23 cellular contexts compared by ENCODE assay signal in genomic region chr2:81242502-81242901, GRCh38.
A peak's percentile ranks its signal among the peaks of the same experiment; 100 is the strongest.
DNase-seq lines count a peak whose midpoint lies in the region; ATAC-seq and TF ChIP-seq lines count a peak whose summit lies in the region.
"Had no signal": no experiment of that assay in that cellular context is flagged by ENCODE, and none has a peak within 500 bp of the region (broad histone marks: within the 10 kb centered on the region; RNA-seq: fewer than 3 reads in every experiment).

No MANE protein-coding gene starts in this region.

- H3K36me3 Mint-ChIP-seq in endodermal cell (ENCODE audit: low read depth) (no peaks in the 10 kb centered on the region), chondrocyte (ENCODE audit: low read depth) (no peaks in the 10 kb centered on the region)
- H3K36me3 Mint-ChIP-seq in naive thymus-derived CD4-positive, alpha-beta T cell, result no peaks in the 10 kb centered on the region
- H3K36me3 Mint-ChIP-seq: CD14-positive monocyte; CD4-positive, alpha-beta memory T cell; CD4-positive, CD25-positive, alpha-beta regulatory T cell; CD8-positive, alpha-beta memory T cell had no signal

- H3K4me1 Mint-ChIP-seq in endodermal cell, result no peaks in the 10 kb centered on the region
- no peaks in the 10 kb centered on the region for H3K4me1 Mint-ChIP-seq in naive thymus-derived CD4-positive, alpha-beta T cell
- no peaks in the 10 kb centered on the region for H3K4me1 Mint-ChIP-seq in chondrocyte (ENCODE audit: low read depth)
- H3K4me1 Mint-ChIP-seq: CD14-positive monocyte; CD4-positive, alpha-beta memory T cell; CD4-positive, CD25-positive, alpha-beta regulatory T cell; CD8-positive, alpha-beta memory T cell had no signal

- 93 to 100% methylated on average over 2 of the region's 2 CpGs for WGBS in endodermal cell (ENCODE audit: insufficient coverage in 1 of 2, insufficient read length in 1 of 2), 2 experiments
- WGBS in thyroid gland, 2 donors, result 22 to 27% methylated on average over 2 of the region's 2 CpGs

- CTCF ChIA-PET in naive thymus-derived CD4-positive, alpha-beta T cell (lab: Charles Lee), result no interaction called here

- H3K27ac Mint-ChIP-seq in endodermal cell (no peak overlapping the region), chondrocyte (ENCODE audit: unreplicated experiment) (no peak overlapping the region)
- H3K27ac Mint-ChIP-seq in naive thymus-derived CD4-positive, alpha-beta T cell, result no peak overlapping the region
- H3K27ac Mint-ChIP-seq: CD14-positive monocyte; CD4-positive, alpha-beta memory T cell; CD4-positive, CD25-positive, alpha-beta regulatory T cell; CD8-positive, alpha-beta memory T cell had no signal

- H3K27me3 Mint-ChIP-seq in endodermal cell (ENCODE audit: insufficient read depth), result no peaks in the 10 kb centered on the region
- no peaks in the 10 kb centered on the region for H3K27me3 Mint-ChIP-seq in naive thymus-derived CD4-positive, alpha-beta T cell
- peaks cover 1% of the 10 kb centered on the region for H3K27me3 Mint-ChIP-seq in chondrocyte (ENCODE audit: low read depth)
- H3K27me3 Mint-ChIP-seq: CD4-positive, alpha-beta memory T cell; CD4-positive, CD25-positive, alpha-beta regulatory T cell; CD8-positive, alpha-beta memory T cell had no signal

- H3K27ac ChIP-seq in endodermal cell (ENCODE audit: low read depth, low read length) (no peak overlapping the region), thyroid gland (no peak overlapping the region)
- no peak overlapping the region for H3K27ac ChIP-seq in naive thymus-derived CD4-positive, alpha-beta T cell (ENCODE audit: low read depth, low read length)
- H3K27ac ChIP-seq: BLaER1 had no signal

- DNase-seq in endodermal cell (peak; percentile 30), thyroid gland (peak; percentile 37 to 50), NCI-H1436 treated with DMSO at 0.1 percent for 48 hours (lab: John Stamatoyannopoulos, UW) (no peak), chondrocyte (ENCODE audit: low spot score) (no peak)
- no peak for DNase-seq in naive thymus-derived CD4-positive, alpha-beta T cell
- DNase-seq: 8988T; ACHN; BE2C; C1 segment of cervical spinal cord; CD4-positive, alpha-beta memory T cell; CD4-positive, CD25-positive, alpha-beta regulatory T cell; CD8-positive, alpha-beta memory T cell; COR-L47; DMS 273 treated with DMSO at 0.1 percent for 48 hours; DMS153; DMS53; DMS79; DND-41; EL; GDM1 had no signal

- no peak for TF ChIP-seq POLR2A in thyroid gland (IDR thresholded peaks at IDR 0.05)

- H3K4me3 ChIP-seq in endodermal cell (ENCODE audit: low read length) (no peak overlapping the region), thyroid gland (replicated peaks in 1 of 3) (no peak overlapping the region)
- no peak overlapping the region for H3K4me3 ChIP-seq in naive thymus-derived CD4-positive, alpha-beta T cell (ENCODE audit: low read length)
- H3K4me3 ChIP-seq: BLaER1, GM12878 had no signal

- TF ChIP-seq CTCF in endodermal cell (conservative IDR thresholded peaks at IDR 0.05), result no peak
- TF ChIP-seq CTCF in thyroid gland (IDR thresholded peaks at IDR 0.05), result no peak
- no peak for TF ChIP-seq CTCF in chondrocyte (IDR thresholded peaks at IDR 0.05)

- ATAC-seq in naive thymus-derived CD4-positive, alpha-beta T cell, result no peak
- ATAC-seq: GM12878 had no signal

- H3K27me3 ChIP-seq in endodermal cell (ENCODE audit: control insufficient read depth, insufficient read depth, low read length, poor library complexity, severe bottlenecking), result no peaks in the 10 kb centered on the region
- H3K27me3 ChIP-seq in thyroid gland, result no peaks in the 10 kb centered on the region
- no peaks in the 10 kb centered on the region for H3K27me3 ChIP-seq in naive thymus-derived CD4-positive, alpha-beta T cell (ENCODE audit: control insufficient read depth in 2 of 2, insufficient read depth in 2 of 2, low read length in 2 of 2)
- H3K27me3 ChIP-seq: BE2C, BLaER1 had no signal

- intact Hi-C loops in thyroid gland (cut with DNase I), result no loop called here
- intact Hi-C loops in naive thymus-derived CD4-positive, alpha-beta T cell (cut with micrococcal nuclease), result no loop called here

- POLR2A ChIA-PET in naive thymus-derived CD4-positive, alpha-beta T cell (lab: Charles Lee), result no interaction called here

- no peak overlapping the region for H3K9ac ChIP-seq in endodermal cell (ENCODE audit: extremely low read depth, low read length, poor library complexity, severe bottlenecking)
- H3K9ac ChIP-seq: BLaER1 had no signal

- H3K9me3 Mint-ChIP-seq in endodermal cell (no peaks in the 10 kb centered on the region), chondrocyte (ENCODE audit: low read depth) (peaks cover 4% of the 10 kb centered on the region)
- H3K9me3 Mint-ChIP-seq in naive thymus-derived CD4-positive, alpha-beta T cell, result peaks cover 1 to 38% (median 5%) of the 10 kb centered on the region in 11 donors

- H3K9me3 ChIP-seq in endodermal cell (ENCODE audit: control insufficient read depth, low read length), result no peaks in the 10 kb centered on the region
- no peaks in the 10 kb centered on the region for H3K9me3 ChIP-seq in thyroid gland
- H3K9me3 ChIP-seq in naive thymus-derived CD4-positive, alpha-beta T cell (ENCODE audit: control insufficient read depth in 2 of 3, low read length in 3 of 3), result no peaks in the 10 kb centered on the region
- H3K9me3 ChIP-seq: BE2C, BLaER1 had no signal

- H3K4me3 Mint-ChIP-seq in endodermal cell (no peak overlapping the region), chondrocyte (ENCODE audit: unreplicated experiment) (no peak overlapping the region)
- H3K4me3 Mint-ChIP-seq in naive thymus-derived CD4-positive, alpha-beta T cell, result no peak overlapping the region
- H3K4me3 Mint-ChIP-seq: CD14-positive monocyte; CD4-positive, alpha-beta memory T cell; CD4-positive, CD25-positive, alpha-beta regulatory T cell; CD8-positive, alpha-beta memory T cell had no signal

- H3K36me3 ChIP-seq in endodermal cell (ENCODE audit: control insufficient read depth, insufficient read depth, low read length), result no peaks in the 10 kb centered on the region
- no peaks in the 10 kb centered on the region for H3K36me3 ChIP-seq in thyroid gland
- no peaks in the 10 kb centered on the region for H3K36me3 ChIP-seq in naive thymus-derived CD4-positive, alpha-beta T cell (ENCODE audit: control insufficient read depth in 2 of 3, insufficient read depth in 3 of 3, low read length in 3 of 3)
- H3K36me3 ChIP-seq: BE2C, BLaER1 had no signal

- H3K4me1 ChIP-seq in endodermal cell (ENCODE audit: control insufficient read depth, insufficient read depth, low read length), result no peaks in the 10 kb centered on the region
- no peaks in the 10 kb centered on the region for H3K4me1 ChIP-seq in thyroid gland
- no peaks in the 10 kb centered on the region for H3K4me1 ChIP-seq in naive thymus-derived CD4-positive, alpha-beta T cell (ENCODE audit: control insufficient read depth in 2 of 2, insufficient read depth in 2 of 2, low read length in 2 of 2)
- H3K4me1 ChIP-seq: BE2C, BLaER1 had no signal

Comparison
In these comparisons a context has a peak if more than half of its experiments do, and no peak if none do; other contexts are left out.
1. DNase-seq: peak in endodermal cell (single experiment) and thyroid gland (2 of 2); none in NCI-H1436 treated with DMSO at 0.1 percent for 48 hours (single experiment), naive thymus-derived CD4-positive, alpha-beta T cell (0 of 9) and chondrocyte (single experiment).